36 cellular contexts compared by ENCODE assay signal in genomic region chr5:160605266-160605665, GRCh38.
DNase-seq lines count a peak whose midpoint lies in the region; ATAC-seq, FAIRE-seq and TF ChIP-seq lines count a peak whose summit lies in the region.
"Had no signal": no experiment of that assay in that cellular context is flagged by ENCODE, and none has a peak within 500 bp of the region (broad histone marks: within the 10 kb centered on the region; RNA-seq: fewer than 3 reads in every experiment).

No MANE protein-coding gene starts in this region.

- TF ChIP-seq CTCF in GM12878 (IDR thresholded peaks at IDR 0.05 in 2 of 3, conservative IDR thresholded peaks at IDR 0.05 in 1 of 3; ENCODE audit: control insufficient read depth in 2 of 3, extremely low read depth in 1 of 3, insufficient read depth in 1 of 3, low read depth in 3 of 3, low read length in 3 of 3): no peak

- no TSS peak for BruUV-seq in GM12878 (replicated peaks; lab: Mats Ljungman, UMichigan)

- TF ChIP-seq EP300 in GM12878 (IDR thresholded peaks at IDR 0.05; ENCODE audit: borderline replicate concordance in 1 of 2, control insufficient read depth in 1 of 2, low read depth in 2 of 2, low read length in 2 of 2): no peak

- H3K79me1 ChIP-seq in trophoblast cell (ENCODE audit: low read length): no peaks in the 10 kb centered on the region

- DNase-seq in GM12878 (ENCODE audit: low read depth, low spot score): no peak
- DNase-seq in T-helper 1 cell: no peak
- no peak for DNase-seq in SIG-M5 treated with dmso at 0.1 percent for 504 hours (lab: John Stamatoyannopoulos, UW; ENCODE audit: unreplicated experiment)
- no peak for DNase-seq in NCI-H2081 (lab: John Stamatoyannopoulos, UW)
- DNase-seq in trophoblast cell: no peak
- DNase-seq: activated CD4-positive, alpha-beta T cell treated with anti-CD3 and anti-CD28 coated beads, Interleukin-2, amount 50 U/mL, for 48 hours; activated CD4-positive, CD25-positive, alpha-beta regulatory T cell treated with anti-CD3 and anti-CD28 coated beads, Interleukin-2, amount 50 U/mL, for 72 hours; activated naive CD8-positive, alpha-beta T cell treated with anti-CD3 and anti-CD28 coated beads, Interleukin-2, amount 50 U/mL, for 24 hours; activated T-cell treated with anti-CD3 and anti-CD28 coated beads, Interleukin-2, amount 50 U/mL, for 48 hours; CD4-positive, alpha-beta memory T cell; central memory CD4-positive, alpha-beta T cell; dermis blood vessel endothelial cell; DND-41; glutamatergic neuron; left lung; mesendoderm; MM.1S; NCI-H1417; NCI-H2029; NCI-H524 treated with DMSO at 0.1 percent for 48 hours; PC-3; retina; stimulated activated naive CD4-positive, alpha-beta T cell treated with Interleukin-2 at 50 U/mL for 16 hours; T-helper 17 cell; testis had no signal

- intact Hi-C loops in GM12878 (cut with micrococcal nuclease; ENCODE audit: unreplicated experiment): no loop called here

- H3K79me2 ChIP-seq in GM12878 (ENCODE audit: control insufficient read depth, insufficient read depth, low read length) (no peaks in the 10 kb centered on the region), trophoblast cell (ENCODE audit: control insufficient read depth, insufficient read depth, low read length, poor library complexity) (no peaks in the 10 kb centered on the region)
- H3K79me2 ChIP-seq: parathyroid adenoma had no signal

- no peak for TF ChIP-seq RAD21 in GM12878 (IDR thresholded peaks at IDR 0.05; ENCODE audit: insufficient read depth, low read depth, low read length)

- SMC1A ChIA-PET in GM12878 (lab: Charles Lee; ENCODE audit: uncharacterized antibody, unreplicated experiment): no interaction called here

- H3K9me3 ChIP-seq in GM12878 (replicated peaks; ENCODE audit: control insufficient read depth, insufficient read depth, low read length) (no peaks in the 10 kb centered on the region; the same call in 2 of the 3 replicates), trophoblast cell (ENCODE audit: insufficient read depth, low read depth, low read length) (no peaks in the 10 kb centered on the region)
- H3K9me3 ChIP-seq: testis had no signal

- no peak overlapping the region for H2AK5ac ChIP-seq in trophoblast cell (ENCODE audit: low read length)

- WGBS in GM12878 (ENCODE audit: insufficient coverage, insufficient replicate concordance, low lambda C conversion rate, missing lambda C conversion rate): 23% methylated on average over 2 of the region's 2 CpGs
- no CpG with 5 or more reads among the region's 2 CpGs for WGBS in trophoblast cell (ENCODE audit: extremely low coverage, insufficient coverage, insufficient read length)

- no peak overlapping the region for H2AFZ ChIP-seq in GM12878 (ENCODE audit: control insufficient read depth, low read depth, low read length)
- H2AFZ ChIP-seq in trophoblast cell (ENCODE audit: insufficient read depth, low read length, poor library complexity): no peak overlapping the region
- H2AFZ ChIP-seq: neural progenitor cell, parathyroid adenoma had no signal

- H3K4me3 ChIP-seq in GM12878 (no peak overlapping the region), trophoblast cell (ENCODE audit: low read depth, low read length) (no peak overlapping the region)
- H3K4me3 ChIP-seq: left lung, neural progenitor cell, smooth muscle cell, testis had no signal

- no peak overlapping the region for H3K4ac ChIP-seq in trophoblast cell (ENCODE audit: low read depth, low read length)

- H3K4me1 ChIP-seq in GM12878 (ENCODE audit: control insufficient read depth, insufficient read depth, low read length) (no peaks in the 10 kb centered on the region), trophoblast cell (ENCODE audit: control insufficient read depth in 1 of 2, insufficient read depth in 2 of 2, low read length in 2 of 2) (no peaks in the 10 kb centered on the region)
- H3K4me1 ChIP-seq: left lung, neural progenitor cell, parathyroid adenoma, testis had no signal

- H4K91ac ChIP-seq in trophoblast cell (ENCODE audit: low read depth, low read length): no peak overlapping the region

- ATAC-seq in GM18498 (IDR thresholded peaks at IDR 0.05; ENCODE audit: unreplicated experiment) (peak; percentile 69), GM19043 (IDR thresholded peaks at IDR 0.05; ENCODE audit: low read depth, unreplicated experiment) (peak; percentile 49), HG02885 (IDR thresholded peaks at IDR 0.05; ENCODE audit: poor library complexity, unreplicated experiment) (peak; percentile 60), GM12878 (peak; percentile 54)
- ATAC-seq: esophagus mucosa, left lung, PC-3, SK-N-SH treated with all-trans-retinoic acid at 6 μM for 48 hours, T-helper 17 cell had no signal

- no peak for TF ChIP-seq POLR2A in GM12878 (IDR thresholded peaks at IDR 0.05; ENCODE audit: low read depth, low read length)

- H3K23ac ChIP-seq in trophoblast cell (ENCODE audit: low read length): no peak overlapping the region

- RAD21 ChIA-PET in GM12878 (lab: Charles Lee; ENCODE audit: unreplicated experiment): no interaction called here

- H3K4me2 ChIP-seq in GM12878 (ENCODE audit: control insufficient read depth, insufficient read depth) (no peak overlapping the region), trophoblast cell (ENCODE audit: low read length) (no peak overlapping the region)
- H3K4me2 ChIP-seq: KMS-11, neural progenitor cell, smooth muscle cell had no signal

- in situ Hi-C loops in GM12878 (cut with MboI): no loop called here

- CTCF ChIA-PET in GM12878 (lab: Yijun Ruan, JAX): no interaction called here

- no peaks in the 10 kb centered on the region for H4K20me1 ChIP-seq in GM12878 (ENCODE audit: control insufficient read depth, insufficient read depth)

- no peaks in the 10 kb centered on the region for H3K27me3 ChIP-seq in GM12878 (replicated peaks in 1 of 2; ENCODE audit: control insufficient read depth in 2 of 2, insufficient read depth in 2 of 2, low read length in 1 of 2)
- no peaks in the 10 kb centered on the region for H3K27me3 ChIP-seq in trophoblast cell (ENCODE audit: insufficient read depth, low read length)
- H3K27me3 ChIP-seq: left lung, neural progenitor cell, testis had no signal

- H2BK120ac ChIP-seq in trophoblast cell (ENCODE audit: insufficient read depth, low read length, poor library complexity): no peak overlapping the region

- POLR2A ChIA-PET in GM12878 (lab: Charles Lee): no interaction called here

- no peak overlapping the region for H4K12ac ChIP-seq in trophoblast cell (ENCODE audit: low read depth, low read length)

- H3K27ac ChIP-seq in GM12878 (ENCODE audit: control insufficient read depth, insufficient read depth) (no peak overlapping the region), trophoblast cell (ENCODE audit: low read depth, low read length) (no peak overlapping the region)
- H3K27ac ChIP-seq: KMS-11, left lung, neural progenitor cell, parathyroid adenoma, testis had no signal

- FAIRE-seq in GM12878 (lab: Jason Lieb, UNC): no peak
- FAIRE-seq: D721Med, islet of Langerhans had no signal

- H3K14ac ChIP-seq in trophoblast cell (ENCODE audit: low read length): no peak overlapping the region

- H2BK5ac ChIP-seq in trophoblast cell (ENCODE audit: low read depth, low read length, poor library complexity): no peak overlapping the region

- no peak overlapping the region for H2BK12ac ChIP-seq in trophoblast cell (ENCODE audit: low read length)

- H3K9ac ChIP-seq in GM12878 (ENCODE audit: control insufficient read depth, insufficient read depth, low read length): no peak overlapping the region
- H3K9ac ChIP-seq in trophoblast cell (ENCODE audit: low read length): no peak overlapping the region
- H3K9ac ChIP-seq: KMS-11, neural progenitor cell, parathyroid adenoma had no signal

- H3K36me3 ChIP-seq in GM12878 (ENCODE audit: control insufficient read depth in 2 of 2, insufficient read depth in 2 of 2, low read length in 1 of 2): no peaks in the 10 kb centered on the region
- H3K36me3 ChIP-seq in trophoblast cell (ENCODE audit: control insufficient read depth in 1 of 2, insufficient read depth in 2 of 2, low read length in 2 of 2): no peaks in the 10 kb centered on the region
- H3K36me3 ChIP-seq: left lung, neural progenitor cell had no signal

- H4K8ac ChIP-seq in trophoblast cell (ENCODE audit: low read depth, low read length): no peak overlapping the region

- H3K18ac ChIP-seq in trophoblast cell (ENCODE audit: low read length): no peak overlapping the region

TF ChIP-seq in GM12878, 131 proteins besides CTCF, POLR2A, EP300 and RAD21:
- TF ChIP-seq PML (IDR thresholded peaks at IDR 0.05; ENCODE audit: low read length) (no peak), BRCA1 (IDR thresholded peaks at IDR 0.05; ENCODE audit: low read depth, low read length) (no peak)
